In genomic region chr1:25641931-25642611, GRCh38 we compare ENCODE assay signal across 8 cellular contexts. TPM values are rescaled to one million over a fixed set of nuclear protein-coding genes. Genes with fewer than 3 reads are reported as not detected.
DNase-seq lines count a peak whose midpoint lies in the region; FAIRE-seq and TF ChIP-seq lines count a peak whose summit lies in the region.

No MANE protein-coding gene starts in this region.

- H3K36me3 ChIP-seq in endocrine pancreas (ENCODE audit: control insufficient read depth, insufficient read depth, low read length) (no peaks in the 10 kb centered on the region), sigmoid colon (peaks cover 0 to 6% (median 0%) of the 10 kb centered on the region in 4 donors)

- intact Hi-C loops in sigmoid colon (cut with DNase I), result no loop called here

- no peak for FAIRE-seq in GM19239 (lab: Jason Lieb, UNC)

- peaks cover 26% of the 10 kb centered on the region for H3K36me3 Mint-ChIP-seq in T-helper 1 cell treated with Interleukin-12 subunit alpha and Interleukin-12 subunit beta and Interleukin-4 antibody, amounts not matched to agents 30 μg/mL and 1 μg/mL, for 36 hours (ENCODE audit: low read depth)

- TF ChIP-seq EP300 in sigmoid colon (IDR thresholded peaks at IDR 0.05), result no peak

- H3K9me3 Mint-ChIP-seq in T-helper 1 cell treated with Interleukin-12 subunit alpha and Interleukin-12 subunit beta and Interleukin-4 antibody, amounts not matched to agents 30 μg/mL and 1 μg/mL, for 36 hours, result peaks cover 27% of the 10 kb centered on the region

- TF ChIP-seq POLR2A in sigmoid colon (IDR thresholded peaks at IDR 0.05), result no peak

- H3K27ac ChIP-seq in sigmoid colon, result peak overlapping the region in 3 of 4 donors; percentile 10 to 28 (median 23)

- H3K9me3 ChIP-seq in endocrine pancreas (ENCODE audit: control insufficient read depth, low read length) (peaks cover 5% of the 10 kb centered on the region), sigmoid colon (no peaks in the 10 kb centered on the region)

- H3K4me1 ChIP-seq in endocrine pancreas (ENCODE audit: control insufficient read depth, insufficient read depth, low read length) (peaks cover 6% of the 10 kb centered on the region), sigmoid colon (peaks cover 0 to 19% (median 13%) of the 10 kb centered on the region in 4 donors)

- peak overlapping the region; percentile 63 for H3K4me3 Mint-ChIP-seq in T-helper 1 cell treated with Interleukin-12 subunit alpha and Interleukin-12 subunit beta and Interleukin-4 antibody, amounts not matched to agents 30 μg/mL and 1 μg/mL, for 36 hours

- peaks cover 85% of the 10 kb centered on the region for H3K27me3 Mint-ChIP-seq in T-helper 1 cell treated with Interleukin-12 subunit alpha and Interleukin-12 subunit beta and Interleukin-4 antibody, amounts not matched to agents 30 μg/mL and 1 μg/mL, for 36 hours (ENCODE audit: low read depth)

- WGBS in sigmoid colon, 2 donors, result 41 to 43% methylated on average over 8 of the region's 8 CpGs

- H3K4me1 Mint-ChIP-seq in T-helper 1 cell treated with Interleukin-12 subunit alpha and Interleukin-12 subunit beta and Interleukin-4 antibody, amounts not matched to agents 30 μg/mL and 1 μg/mL, for 36 hours (ENCODE audit: low read depth), result peaks cover 30% of the 10 kb centered on the region

- peak overlapping the region; percentile 54 for H3K9ac ChIP-seq in endocrine pancreas (ENCODE audit: control insufficient read depth, insufficient read depth, low read length)

- H3K27me3 ChIP-seq in endocrine pancreas (ENCODE audit: control insufficient read depth, insufficient read depth, low read length) (no peaks in the 10 kb centered on the region), sigmoid colon (no peaks in the 10 kb centered on the region)

- TF ChIP-seq CTCF in sigmoid colon (IDR thresholded peaks at IDR 0.05), result no peak

- DNase-seq in ELF-1 (ENCODE audit: low read depth, low spot score) (peak; percentile 38), sigmoid colon (peak; percentile 74), GM19239 (ENCODE audit: insufficient read length, low spot score) (no peak), DMS53 treated with DMSO at 0.1 percent for 48 hours (lab: John Stamatoyannopoulos, UW; ENCODE audit: unreplicated experiment) (no peak), NCI-H2081 (lab: John Stamatoyannopoulos, UW) (no peak), 8988T (no peak)

- peak overlapping the region; percentile 76 for H3K27ac Mint-ChIP-seq in T-helper 1 cell treated with Interleukin-12 subunit alpha and Interleukin-12 subunit beta and Interleukin-4 antibody, amounts not matched to agents 30 μg/mL and 1 μg/mL, for 36 hours

- peak overlapping the region; percentile 54 for H3K4me3 ChIP-seq in endocrine pancreas (ENCODE audit: control insufficient read depth, insufficient read depth, low read length)
- no peak overlapping the region for H3K4me3 ChIP-seq in sigmoid colon

RNA-seq across cellular contexts. Expression of gene MAN1C1, which starts 25.5 kb away (rescaled TPM):
- 10 to 100 TPM; 12.8 to 32.1 (median 22.9) TPM for total RNA-seq in sigmoid colon
- 1 to 10 TPM in 2 of 3 donors, under 1 TPM in 1; 0.69 to 7.4 (median 3.6) TPM for polyA plus RNA-seq in sigmoid colon

Comparison
In these comparisons a context has a peak if more than half of its experiments do, and no peak if none do; other contexts are left out.
1. DNase-seq: peak in ELF-1 (single experiment) and sigmoid colon (single experiment); none in GM19239 (single experiment), DMS53 treated with DMSO at 0.1 percent for 48 hours (single experiment), NCI-H2081 (0 of 2) and 8988T (single experiment).